ENCODE assay signal across 13 cellular contexts in genomic region chr16:21603920-21604319, GRCh38. TPM values are rescaled to one million over a fixed set of nuclear protein-coding genes. Genes with fewer than 3 reads are reported as not detected.
DNase-seq lines count a peak whose midpoint lies in the region; ATAC-seq and TF ChIP-seq lines count a peak whose summit lies in the region.
"Had no signal": no experiment of that assay in that cellular context is flagged by ENCODE, and none has a peak within 500 bp of the region (broad histone marks: within the 10 kb centered on the region; RNA-seq: fewer than 3 reads in every experiment).

No MANE protein-coding gene starts in this region.

- peaks cover 90% of the 10 kb centered on the region for H3K79me2 ChIP-seq in Loucy (ENCODE audit: insufficient read depth, low read length)

- peaks cover 4% of the 10 kb centered on the region; the same call in 1 of the 2 replicates for H3K4me1 ChIP-seq in BE2C
- peaks cover 77% of the 10 kb centered on the region for H3K4me1 ChIP-seq in Loucy (ENCODE audit: insufficient read depth, low read length, poor library complexity, severe bottlenecking)

- no peak for ATAC-seq in GM19452 (IDR thresholded peaks at IDR 0.05; ENCODE audit: unreplicated experiment)
- ATAC-seq: natural killer cell treated with Interleukin-12 subunit alpha and Interleukin-12 subunit beta and Interleukin-15 and Interleukin-18, amount 100 ng/mL, for 72 hours had no signal

- H3K27ac Mint-ChIP-seq in brain (peak overlapping the region in 4 of 5 experiments; percentile 25 to 83 (median 70)), nephron progenitor cell (peak overlapping the region; percentile 83), glutamatergic neuron (ENCODE audit: unreplicated experiment) (no peak overlapping the region)
- H3K27ac Mint-ChIP-seq in activated CD4-positive, alpha-beta T cell treated with anti-CD3 and anti-CD28 coated beads, Interleukin-2, amount 10 ng/mL, durations not matched to agents 24 days and 14 days, result no peak overlapping the region

- no peaks in the 10 kb centered on the region for H3K27me3 Mint-ChIP-seq in brain
- no peaks in the 10 kb centered on the region for H3K27me3 Mint-ChIP-seq in nephron progenitor cell (ENCODE audit: low read depth, poor library complexity)
- H3K27me3 Mint-ChIP-seq in glutamatergic neuron (ENCODE audit: unreplicated experiment), result no peaks in the 10 kb centered on the region
- no peaks in the 10 kb centered on the region for H3K27me3 Mint-ChIP-seq in activated CD4-positive, alpha-beta T cell treated with anti-CD3 and anti-CD28 coated beads, Interleukin-2, amount 10 ng/mL, durations not matched to agents 24 days and 14 days
- H3K27me3 Mint-ChIP-seq: natural killer cell treated with Interleukin-12 subunit alpha and Interleukin-12 subunit beta and Interleukin-15 and Interleukin-18, amount 100 ng/mL, for 72 hours had no signal

- H3K4me3 ChIP-seq in BE2C (ENCODE audit: low read depth, low read length) (no peak overlapping the region), Loucy (ENCODE audit: low read length, poor library complexity, severe bottlenecking) (peak overlapping the region; percentile 93)

- intact Hi-C loops in activated CD4-positive, alpha-beta T cell treated with anti-CD3 and anti-CD28 coated beads, Interleukin-2, amount 10 ng/mL, durations not matched to agents 24 days and 14 days (cut with micrococcal nuclease), result no loop called here

- H2AFZ ChIP-seq in Loucy (ENCODE audit: low read length), result no peak overlapping the region

- no peaks in the 10 kb centered on the region for H3K9me3 ChIP-seq in BE2C
- H3K9me3 ChIP-seq in Loucy (ENCODE audit: insufficient read depth, low read depth, low read length), result no peaks in the 10 kb centered on the region

- H3K4me2 ChIP-seq in Loucy (ENCODE audit: low read depth, low read length, poor library complexity, severe bottlenecking), result peak overlapping the region; percentile 95

- no peaks in the 10 kb centered on the region for H3K36me3 ChIP-seq in BE2C
- H3K36me3 ChIP-seq in Loucy (ENCODE audit: insufficient read depth, low read length), result no peaks in the 10 kb centered on the region

- no peaks in the 10 kb centered on the region for H3K9me2 ChIP-seq in Loucy (replicated peaks; ENCODE audit: low read depth, low read length)

- 0 out of 2 replicates have a peak, but pooled peaks cover 3% of the 10 kb centered on the region for H3F3A ChIP-seq in Loucy (ENCODE audit: low read depth)

- DNase-seq in BE2C (peak; percentile 16), nephron progenitor cell (peak; percentile 53), glutamatergic neuron (no peak), NCI-H187 (lab: John Stamatoyannopoulos, UW) (no peak)
- DNase-seq in activated CD4-positive, alpha-beta T cell treated with anti-CD3 and anti-CD28 coated beads, Interleukin-2, amount 10 ng/mL, durations not matched to agents 24 days and 14 days, result no peak
- DNase-seq: activated CD4-positive, alpha-beta T cell treated with anti-CD3 and anti-CD28 coated beads, Interleukin-2, amount 50 U/mL, for 1 hour; GF-D8; kidney; MM.1S had no signal

- H3K4me1 Mint-ChIP-seq in brain, result peaks cover 72% of the 10 kb centered on the region
- peaks cover 57% of the 10 kb centered on the region for H3K4me1 Mint-ChIP-seq in nephron progenitor cell
- peaks cover 16% of the 10 kb centered on the region for H3K4me1 Mint-ChIP-seq in glutamatergic neuron (ENCODE audit: low read depth, unreplicated experiment)
- peaks cover 49% of the 10 kb centered on the region for H3K4me1 Mint-ChIP-seq in activated CD4-positive, alpha-beta T cell treated with anti-CD3 and anti-CD28 coated beads, Interleukin-2, amount 10 ng/mL, durations not matched to agents 24 days and 14 days

- peaks cover 75% of the 10 kb centered on the region for H4K20me1 ChIP-seq in Loucy (ENCODE audit: insufficient read depth, low read length, poor library complexity, severe bottlenecking)

- H3K4me3 Mint-ChIP-seq in brain (peak overlapping the region; percentile 28 to 77 (median 65)), nephron progenitor cell (peak overlapping the region; percentile 26), glutamatergic neuron (ENCODE audit: unreplicated experiment) (no peak overlapping the region)
- H3K4me3 Mint-ChIP-seq in activated CD4-positive, alpha-beta T cell treated with anti-CD3 and anti-CD28 coated beads, Interleukin-2, amount 10 ng/mL, durations not matched to agents 24 days and 14 days, result no peak overlapping the region
- H3K4me3 Mint-ChIP-seq: natural killer cell treated with Interleukin-12 subunit alpha and Interleukin-12 subunit beta and Interleukin-15 and Interleukin-18, amount 100 ng/mL, for 72 hours had no signal

- no peaks in the 10 kb centered on the region for H3K9me3 Mint-ChIP-seq in brain
- H3K9me3 Mint-ChIP-seq in nephron progenitor cell, result no peaks in the 10 kb centered on the region
- H3K9me3 Mint-ChIP-seq in glutamatergic neuron (ENCODE audit: unreplicated experiment), result peaks cover 5% of the 10 kb centered on the region
- no peaks in the 10 kb centered on the region for H3K9me3 Mint-ChIP-seq in activated CD4-positive, alpha-beta T cell treated with anti-CD3 and anti-CD28 coated beads, Interleukin-2, amount 10 ng/mL, durations not matched to agents 24 days and 14 days
- H3K9me3 Mint-ChIP-seq: natural killer cell treated with Interleukin-12 subunit alpha and Interleukin-12 subunit beta and Interleukin-15 and Interleukin-18, amount 100 ng/mL, for 72 hours had no signal

- H3K36me3 Mint-ChIP-seq in brain (no peaks in the 10 kb centered on the region), nephron progenitor cell (ENCODE audit: low read depth) (no peaks in the 10 kb centered on the region), glutamatergic neuron (ENCODE audit: unreplicated experiment) (no peaks in the 10 kb centered on the region)
- H3K36me3 Mint-ChIP-seq in activated CD4-positive, alpha-beta T cell treated with anti-CD3 and anti-CD28 coated beads, Interleukin-2, amount 10 ng/mL, durations not matched to agents 24 days and 14 days (ENCODE audit: low read depth), result peaks cover 1% of the 10 kb centered on the region
- H3K36me3 Mint-ChIP-seq: natural killer cell treated with Interleukin-12 subunit alpha and Interleukin-12 subunit beta and Interleukin-15 and Interleukin-18, amount 100 ng/mL, for 72 hours had no signal

- peak; percentile 13; the same call in 1 of the 2 replicates for TF ChIP-seq CTCF in BE2C (IDR thresholded peaks at IDR 0.05; ENCODE audit: low read depth, low read length)
- TF ChIP-seq CTCF in Loucy (conservative IDR thresholded peaks at IDR 0.05; ENCODE audit: low read length), result no peak
- no peak for TF ChIP-seq CTCF in brain (conservative IDR thresholded peaks at IDR 0.05)
- no peak for TF ChIP-seq CTCF in nephron progenitor cell (IDR thresholded peaks at IDR 0.05)
- no peak for TF ChIP-seq CTCF in glutamatergic neuron (IDR thresholded peaks at IDR 0.05; ENCODE audit: partially characterized antibody, unreplicated experiment)

- H3K27me3 ChIP-seq in BE2C (no peaks in the 10 kb centered on the region), Loucy (ENCODE audit: insufficient read depth, low read length, poor library complexity, severe bottlenecking) (no peaks in the 10 kb centered on the region)

- peak overlapping the region; percentile 24 for H3K9ac ChIP-seq in Loucy (ENCODE audit: low read depth, low read length, poor library complexity, severe bottlenecking)

RNA-seq across cellular contexts. Expression of gene METTL9, which starts 4.5 kb away (rescaled TPM):
- polyA plus RNA-seq in BE2C (2012; ENCODE audit: insufficient read depth, insufficient read length, low read depth), result 101 TPM
- polyA plus RNA-seq in brain (ENCODE audit: insufficient read depth, low read depth, low replicate concordance), result 122 TPM
- total RNA-seq in glutamatergic neuron (ENCODE audit: unreplicated experiment), result 108 TPM
- total RNA-seq in activated CD4-positive, alpha-beta T cell treated with anti-CD3 and anti-CD28 coated beads, Interleukin-2, amount 10 ng/mL, durations not matched to agents 24 days and 14 days, result 65.6 and 66.7 TPM in 2 replicates

RNA-seq across cellular contexts. Expression of gene IGSF6, which starts 48.5 kb away (rescaled TPM):
- 0.15 TPM for polyA plus RNA-seq in BE2C (2012; ENCODE audit: insufficient read depth, insufficient read length, low read depth)
- polyA plus RNA-seq in brain (ENCODE audit: insufficient read depth, low read depth, low replicate concordance), result 1.3 TPM
- not detected for total RNA-seq in glutamatergic neuron (ENCODE audit: unreplicated experiment)
- total RNA-seq in activated CD4-positive, alpha-beta T cell treated with anti-CD3 and anti-CD28 coated beads, Interleukin-2, amount 10 ng/mL, durations not matched to agents 24 days and 14 days, result not detected in 2 replicates
- total RNA-seq: natural killer cell treated with Interleukin-12 subunit alpha and Interleukin-12 subunit beta and Interleukin-15 and Interleukin-18, amount 100 ng/mL, for 72 hours had no signal

RNA-seq across cellular contexts. Expression of gene OTOA, which starts 59.8 kb away (rescaled TPM):
- polyA plus RNA-seq in BE2C (2012; ENCODE audit: insufficient read depth, insufficient read length, low read depth), result not detected
- polyA plus RNA-seq in brain (ENCODE audit: insufficient read depth, low read depth, low replicate concordance), result not detected
- not detected for total RNA-seq in glutamatergic neuron (ENCODE audit: unreplicated experiment)
- 0.12 TPM in 1 of 2 replicates, not detected in the other for total RNA-seq in activated CD4-positive, alpha-beta T cell treated with anti-CD3 and anti-CD28 coated beads, Interleukin-2, amount 10 ng/mL, durations not matched to agents 24 days and 14 days

Comparison
In these comparisons a context has a peak if more than half of its experiments do, and no peak if none do; other contexts are left out.
1. DNase-seq: peak in BE2C (single experiment) and nephron progenitor cell (single experiment); none in glutamatergic neuron (single experiment), NCI-H187 (0 of 2) and activated CD4-positive, alpha-beta T cell treated with anti-CD3 and anti-CD28 coated beads, Interleukin-2, amount 10 ng/mL, durations not matched to agents 24 days and 14 days (single experiment).
2. H3K27ac Mint-ChIP-seq: peak in brain (4 of 5) and nephron progenitor cell (single experiment); none in glutamatergic neuron (single experiment) and activated CD4-positive, alpha-beta T cell treated with anti-CD3 and anti-CD28 coated beads, Interleukin-2, amount 10 ng/mL, durations not matched to agents 24 days and 14 days (single experiment).
3. H3K4me3 Mint-ChIP-seq: peak in brain (5 of 5) and nephron progenitor cell (single experiment); none in glutamatergic neuron (single experiment) and activated CD4-positive, alpha-beta T cell treated with anti-CD3 and anti-CD28 coated beads, Interleukin-2, amount 10 ng/mL, durations not matched to agents 24 days and 14 days (single experiment).